ENCODE assay signal across 20 cellular contexts in genomic region chr11:45647786-45648185, GRCh38. TPM values are rescaled to one million over a fixed set of nuclear protein-coding genes. Genes with fewer than 3 reads are reported as not detected.
DNase-seq lines count a peak whose midpoint lies in the region; ATAC-seq and TF ChIP-seq lines count a peak whose summit lies in the region.
"Had no signal": no experiment of that assay in that cellular context is flagged by ENCODE, and none has a peak within 500 bp of the region (broad histone marks: within the 10 kb centered on the region; RNA-seq: fewer than 3 reads in every experiment).

No MANE protein-coding gene starts in this region.

- H3K27ac Mint-ChIP-seq in GM23338, result no peak overlapping the region
- H3K27ac Mint-ChIP-seq in activated CD8-positive, alpha-beta T cell treated with anti-CD3 and anti-CD28 coated beads for 36 hours, result no peak overlapping the region

- POLR2A ChIA-PET in activated CD8-positive, alpha-beta T cell treated with anti-CD3 and anti-CD28 coated beads for 36 hours (lab: Charles Lee), result interaction anchor here (0.8 kb wide), 1 partner anchor 10 kb away, joined by 3 read pairs; no protein-coding TSS in a partner anchor

- no peak overlapping the region for H3K4me3 ChIP-seq in GM23338
- no peak overlapping the region for H3K4me3 ChIP-seq in NT2/D1 (ENCODE audit: insufficient read length, low read depth)
- no peak overlapping the region for H3K4me3 ChIP-seq in spleen
- H3K4me3 ChIP-seq: HAP-1, MG63 had no signal

- H3K9ac ChIP-seq in NT2/D1 (ENCODE audit: insufficient read length, low read depth), result no peak overlapping the region

- 0 to 20% (median 10%) methylated on average over 1 of the region's 1 CpG for WGBS in spleen, 5 donors

- intact Hi-C loops in spleen (cut with DNase I; ENCODE audit: low total_unique reads), result no loop called here
- intact Hi-C loops in activated CD8-positive, alpha-beta T cell treated with anti-CD3 and anti-CD28 coated beads for 36 hours (cut with micrococcal nuclease), result no loop called here

- H3K4me1 ChIP-seq in GM23338 (ENCODE audit: insufficient read depth) (no peaks in the 10 kb centered on the region), NT2/D1 (ENCODE audit: insufficient read depth, insufficient read length) (peaks cover 10% of the 10 kb centered on the region), spleen (peaks cover 0 to 5% (median 0%) of the 10 kb centered on the region in 6 donors)
- H3K4me1 ChIP-seq: HAP-1 had no signal

- peaks cover 13% of the 10 kb centered on the region for H3K27me3 Mint-ChIP-seq in GM23338 (ENCODE audit: insufficient read depth, low read depth, poor library complexity)
- H3K27me3 Mint-ChIP-seq in activated CD8-positive, alpha-beta T cell treated with anti-CD3 and anti-CD28 coated beads for 36 hours, result peaks cover 21% of the 10 kb centered on the region

- no peak overlapping the region for H2AFZ ChIP-seq in GM23338

- DNase-seq in GM23338 (ENCODE audit: low spot score), result no peak
- peak; percentile 76 for DNase-seq in NT2/D1 (ENCODE audit: low read depth, low spot score)
- DNase-seq in iPS-NIHi11 (ENCODE audit: low spot score), result peak; percentile 44
- peak; percentile 47 for DNase-seq in spleen
- no peak for DNase-seq in NCI-H1417 treated with DMSO at 0.1 percent for 48 hours (lab: John Stamatoyannopoulos, UW)
- no peak for DNase-seq in activated CD8-positive, alpha-beta T cell treated with anti-CD3 and anti-CD28 coated beads for 36 hours
- DNase-seq in SIG-M5 treated with dmso at 0.1 percent for 504 hours (lab: John Stamatoyannopoulos, UW; ENCODE audit: unreplicated experiment), result no peak
- DNase-seq: ACHN; Kasumi-1; MG63; NCI-H1092; NCI-H2081; NCI-H2171 treated with DMSO at 0.1 percent for 48 hours; NCI-H446; NK-92 treated with Interleukin-12 subunit alpha and Interleukin-12 subunit beta, amount 100 ng/mL, for 24 hours; SHP77 had no signal

- no peaks in the 10 kb centered on the region for H3K27me3 ChIP-seq in GM23338 (ENCODE audit: insufficient read depth)
- H3K27me3 ChIP-seq in NT2/D1 (ENCODE audit: insufficient read depth, insufficient read length), result no peaks in the 10 kb centered on the region
- peaks cover 0 to 53% (median 0%) of the 10 kb centered on the region in 7 donors for H3K27me3 ChIP-seq in spleen (replicated peaks in 1 of 7)
- H3K27me3 ChIP-seq: MG63 had no signal

- no peaks in the 10 kb centered on the region for H4K20me1 ChIP-seq in GM23338 (replicated peaks; ENCODE audit: insufficient read depth)

- H3K36me3 Mint-ChIP-seq in GM23338 (ENCODE audit: low read depth), result no peaks in the 10 kb centered on the region; the same call in 2 of the 3 replicates
- no peaks in the 10 kb centered on the region for H3K36me3 Mint-ChIP-seq in activated CD8-positive, alpha-beta T cell treated with anti-CD3 and anti-CD28 coated beads for 36 hours (ENCODE audit: low read depth)

- TF ChIP-seq CTCF in GM23338 (conservative IDR thresholded peaks at IDR 0.05; ENCODE audit: low read depth in 2 of 2), result no peak
- TF ChIP-seq CTCF in spleen (IDR thresholded peaks at IDR 0.05 in 8 of 11, conservative IDR thresholded peaks at IDR 0.05 in 3 of 11), result no peak
- TF ChIP-seq CTCF in activated CD8-positive, alpha-beta T cell treated with anti-CD3 and anti-CD28 coated beads for 36 hours (IDR thresholded peaks at IDR 0.05), result no peak

- no peak overlapping the region for H3K4me3 Mint-ChIP-seq in GM23338
- no peak overlapping the region for H3K4me3 Mint-ChIP-seq in activated CD8-positive, alpha-beta T cell treated with anti-CD3 and anti-CD28 coated beads for 36 hours

- peak; percentile 71 for ATAC-seq in GM23338
- ATAC-seq in activated CD8-positive, alpha-beta T cell treated with anti-CD3 and anti-CD28 coated beads for 36 hours, result no peak
- ATAC-seq: SK-N-SH treated with all-trans-retinoic acid at 6 μM for 48 hours had no signal

- H3K9me2 ChIP-seq in GM23338 (ENCODE audit: insufficient read depth), result peaks cover 10% of the 10 kb centered on the region; the same call in 1 of the 2 replicates

- no peaks in the 10 kb centered on the region for H3F3A ChIP-seq in GM23338 (replicated peaks; ENCODE audit: low read depth)

- no peaks in the 10 kb centered on the region for H3K79me2 ChIP-seq in GM23338 (replicated peaks; ENCODE audit: insufficient read depth)

- H3K36me3 ChIP-seq in GM23338 (ENCODE audit: insufficient read depth) (no peaks in the 10 kb centered on the region), NT2/D1 (ENCODE audit: insufficient read depth, insufficient read length, low read length) (peaks cover 10% of the 10 kb centered on the region), spleen (peaks cover 0 to 32% (median 0%) of the 10 kb centered on the region in 6 donors)
- H3K36me3 ChIP-seq: HAP-1, MG63 had no signal

- no peaks in the 10 kb centered on the region; the same call in 2 of the 3 replicates for H3K9me3 Mint-ChIP-seq in GM23338
- H3K9me3 Mint-ChIP-seq in activated CD8-positive, alpha-beta T cell treated with anti-CD3 and anti-CD28 coated beads for 36 hours, result no peaks in the 10 kb centered on the region

- H3K9me3 ChIP-seq in NT2/D1 (ENCODE audit: insufficient read depth, low read length) (peaks cover 4% of the 10 kb centered on the region; the same call in 1 of the 2 replicates), spleen (peaks cover 0 to 3% (median 0%) of the 10 kb centered on the region in 8 donors)
- H3K9me3 ChIP-seq: HAP-1, MG63 had no signal

- CTCF ChIA-PET in activated CD8-positive, alpha-beta T cell treated with anti-CD3 and anti-CD28 coated beads for 36 hours (lab: Charles Lee), result interaction anchor here (2.2 kb wide), 1 partner anchor 124 kb away, joined by 6 read pairs; no protein-coding TSS in a partner anchor

- H3K27ac ChIP-seq in GM23338 (ENCODE audit: low read depth) (no peak overlapping the region), spleen (no peak overlapping the region)
- H3K27ac ChIP-seq: C4-2B had no signal

- peaks cover 8% of the 10 kb centered on the region; the same call in 2 of the 3 replicates for H3K4me1 Mint-ChIP-seq in GM23338
- H3K4me1 Mint-ChIP-seq in activated CD8-positive, alpha-beta T cell treated with anti-CD3 and anti-CD28 coated beads for 36 hours (ENCODE audit: low read depth), result peaks cover 3% of the 10 kb centered on the region

- no peak for TF ChIP-seq POLR2A in spleen (IDR thresholded peaks at IDR 0.05)

- no peak overlapping the region for H3K4me2 ChIP-seq in GM23338

TF ChIP-seq in GM23338, 12 proteins besides CTCF, POLR2A, EP300 and RAD21 (continues in another document):
- TF ChIP-seq POLR2AphosphoS5 (IDR thresholded peaks at IDR 0.05; ENCODE audit: low read depth), result no peak
- TF ChIP-seq CREB1 (CRISPR knock-in tag; IDR thresholded peaks at IDR 0.05; ENCODE audit: low read depth), result no peak
- TF ChIP-seq REST (IDR thresholded peaks at IDR 0.05; ENCODE audit: unreplicated experiment), result no peak

RNA-seq across cellular contexts. Expression of gene CHST1, which starts 17.6 kb away (rescaled TPM):
- total RNA-seq in GM23338 (2014; rRNA removed; shearing (Covaris generic)), result 1.7 and 2.7 TPM in 2 replicates
- 0.84 and 2.1 TPM in 2 replicates for polyA plus RNA-seq in GM23338 (2016; fragmentation: Nextera tagmentation; extraction: Ambion mirVana)
- total RNA-seq in spleen, result 10 to 100 TPM in 3 of 7 donors, 1 to 10 TPM in 4; 4.3 to 18.9 (median 9.0) TPM
- 1 to 10 TPM; 1.1 to 4.9 (median 3.3) TPM for polyA plus RNA-seq in spleen
- not detected for total RNA-seq in activated CD8-positive, alpha-beta T cell treated with anti-CD3 and anti-CD28 coated beads for 36 hours
- total RNA-seq: OCI-LY7 had no signal

Comparison
In these comparisons a context has a peak if more than half of its experiments do, and no peak if none do; other contexts are left out.
1. DNase-seq: peak in NT2/D1 (single experiment), iPS-NIHi11 (single experiment) and spleen (single experiment); none in GM23338 (single experiment), NCI-H1417 treated with DMSO at 0.1 percent for 48 hours (single experiment), activated CD8-positive, alpha-beta T cell treated with anti-CD3 and anti-CD28 coated beads for 36 hours (single experiment) and SIG-M5 treated with dmso at 0.1 percent for 504 hours (single experiment).